ENCODE assay signal across 13 cellular contexts in genomic region chr4:23775694-23776093, GRCh38.
DNase-seq lines count a peak whose midpoint lies in the region; TF ChIP-seq lines count a peak whose summit lies in the region.
"Had no signal": no experiment of that assay in that cellular context is flagged by ENCODE, and none has a peak within 500 bp of the region (broad histone marks: within the 10 kb centered on the region; RNA-seq: fewer than 3 reads in every experiment).

No MANE protein-coding gene starts in this region.

- no peaks in the 10 kb centered on the region for H3K79me1 ChIP-seq in mesendoderm (ENCODE audit: low read length)

- no peak overlapping the region for H2BK120ac ChIP-seq in mesendoderm (ENCODE audit: low read depth, low read length)

- no peaks in the 10 kb centered on the region for H3K9me3 ChIP-seq in colonic mucosa

- peak; percentile 50; the same call in 1 of the 2 replicates for TF ChIP-seq CTCF in LNCAP (IDR thresholded peaks at IDR 0.05)
- TF ChIP-seq CTCF in colonic mucosa (IDR thresholded peaks at IDR 0.05) = peak; percentile 13

- no peak overlapping the region for H3K56ac ChIP-seq in mesendoderm (ENCODE audit: low read length)

- H3K4me3 ChIP-seq in colonic mucosa (no peak overlapping the region), mesendoderm (ENCODE audit: low read length) (no peak overlapping the region)

- H3K9ac ChIP-seq in colonic mucosa (ENCODE audit: low read depth in 2 of 2, low read length in 2 of 2) = no peak overlapping the region
- no peak overlapping the region for H3K9ac ChIP-seq in mesendoderm (ENCODE audit: low read length)

- H3K27ac ChIP-seq in colonic mucosa (no peak overlapping the region), mesendoderm (ENCODE audit: low read depth, low read length) (no peak overlapping the region)

- intact Hi-C loops in colonic mucosa (cut with DNase I) = no loop called here

- no peak overlapping the region for H3K4ac ChIP-seq in mesendoderm (ENCODE audit: low read depth, low read length)

- no peak overlapping the region for H2BK5ac ChIP-seq in mesendoderm (ENCODE audit: low read length)

- H2BK15ac ChIP-seq in mesendoderm (replicated peaks; ENCODE audit: low read depth) = no peak overlapping the region

- H2AK5ac ChIP-seq in mesendoderm (ENCODE audit: low read length) = no peak overlapping the region

- H3K79me2 ChIP-seq in mesendoderm (ENCODE audit: control insufficient read depth, insufficient read depth, low read length) = no peaks in the 10 kb centered on the region

- no peaks in the 10 kb centered on the region for H3K27me3 ChIP-seq in colonic mucosa
- no peaks in the 10 kb centered on the region for H3K27me3 ChIP-seq in mesendoderm (ENCODE audit: insufficient read depth, low read length, poor library complexity)

- H3K4me1 ChIP-seq in colonic mucosa (no peaks in the 10 kb centered on the region), mesendoderm (ENCODE audit: control insufficient read depth, low read depth, low read length) (peaks cover 6% of the 10 kb centered on the region)

- H3K23ac ChIP-seq in mesendoderm (ENCODE audit: low read length) = no peak overlapping the region

- no peak overlapping the region for H4K5ac ChIP-seq in mesendoderm (ENCODE audit: low read length)

- no peak overlapping the region for H3K4me2 ChIP-seq in mesendoderm (ENCODE audit: low read length)

- DNase-seq in DMS53 (lab: John Stamatoyannopoulos, UW) (peak; percentile 74), colonic mucosa (peak; percentile 37), mesendoderm (peak; percentile 35), NCI-H1048 (lab: John Stamatoyannopoulos, UW) (no peak)
- no peak for DNase-seq in activated effector memory CD4-positive, alpha-beta T cell treated with anti-CD3 and anti-CD28 coated beads, Interleukin-2, amount 50 U/mL, for 16 hours
- no peak for DNase-seq in NK-92 treated with Interleukin-12 subunit alpha and Interleukin-12 subunit beta, amount 100 ng/mL, for 24 hours (lab: John Stamatoyannopoulos, UW)
- DNase-seq: activated CD4-positive, alpha-beta T cell treated with anti-CD3 and anti-CD28 coated beads for 1 hour; activated naive CD4-positive, alpha-beta T cell; DMS79 treated with DMSO at 0.1 percent for 48 hours; MV-4-11; NCI-H2171 treated with DMSO at 0.1 percent for 48 hours; SIG-M5 had no signal

- H3K18ac ChIP-seq in mesendoderm (ENCODE audit: low read length) = no peak overlapping the region

- no peak overlapping the region for H4K8ac ChIP-seq in mesendoderm (ENCODE audit: low read depth, low read length)

- H3K36me3 ChIP-seq in colonic mucosa = no peaks in the 10 kb centered on the region
- no peaks in the 10 kb centered on the region for H3K36me3 ChIP-seq in mesendoderm (ENCODE audit: control insufficient read depth, insufficient read depth, low read length)

Comparison
In these comparisons a context has a peak if more than half of its experiments do, and no peak if none do; other contexts are left out.
1. DNase-seq: peak in DMS53 (single experiment), colonic mucosa (single experiment) and mesendoderm (single experiment); none in NCI-H1048 (single experiment), activated effector memory CD4-positive, alpha-beta T cell treated with anti-CD3 and anti-CD28 coated beads, Interleukin-2, amount 50 U/mL, for 16 hours (single experiment) and NK-92 treated with Interleukin-12 subunit alpha and Interleukin-12 subunit beta, amount 100 ng/mL, for 24 hours (single experiment).